Comparison of ENCODE assay signal across 18 cellular contexts in genomic region chr19:2443785-2444182, GRCh38. TPM values are rescaled to one million over a fixed set of nuclear protein-coding genes. Genes with fewer than 3 reads are reported as not detected.
A peak's percentile ranks its signal among the peaks of the same experiment; 100 is the strongest.
DNase-seq lines count a peak whose midpoint lies in the region; ATAC-seq, FAIRE-seq and TF ChIP-seq lines count a peak whose summit lies in the region.
"Had no signal": no experiment of that assay in that cellular context is flagged by ENCODE, and none has a peak within 500 bp of the region (broad histone marks: within the 10 kb centered on the region; RNA-seq: fewer than 3 reads in every experiment).

No MANE protein-coding gene starts in this region.

- H3K9me3 ChIP-seq in BLaER1: no peaks in the 10 kb centered on the region
- H3K9me3 ChIP-seq in HEK293 (ENCODE audit: control insufficient read depth, insufficient read depth, low read depth, low read length): no peaks in the 10 kb centered on the region
- H3K9me3 ChIP-seq in GM12878 (replicated peaks; ENCODE audit: control insufficient read depth, insufficient read depth, low read length): no peaks in the 10 kb centered on the region
- no peaks in the 10 kb centered on the region for H3K9me3 ChIP-seq in trophoblast cell (ENCODE audit: insufficient read depth, low read depth, low read length)
- no peaks in the 10 kb centered on the region for H3K9me3 ChIP-seq in OCI-LY7 (ENCODE audit: low read length)
- H3K9me3 ChIP-seq: BLaER1 treated with 17β-estradiol and CSF1 and Interleukin-3, amounts not matched to agents 10 nM and 100 nM had no signal

- no peak overlapping the region for H2AFZ ChIP-seq in GM12878 (ENCODE audit: control insufficient read depth, low read depth, low read length)
- no peak overlapping the region for H2AFZ ChIP-seq in trophoblast cell (ENCODE audit: insufficient read depth, low read length, poor library complexity)
- H2AFZ ChIP-seq in OCI-LY7 (ENCODE audit: low read length): no peak overlapping the region
- H2AFZ ChIP-seq: GM23248 had no signal

- no peak for ATAC-seq in GM12878
- ATAC-seq: HepG2 had no signal

- H3K27me3 ChIP-seq in BLaER1 (no peaks in the 10 kb centered on the region), GM12878 (replicated peaks in 1 of 2; ENCODE audit: control insufficient read depth in 2 of 2, insufficient read depth in 2 of 2, low read length in 1 of 2) (no peaks in the 10 kb centered on the region), trophoblast cell (ENCODE audit: insufficient read depth, low read length) (no peaks in the 10 kb centered on the region)
- H3K27me3 ChIP-seq: BLaER1 treated with 17β-estradiol and CSF1 and Interleukin-3, amounts not matched to agents 10 nM and 100 nM had no signal

- in situ Hi-C loops in GM12878 (cut with MboI): no loop called here

- no peaks in the 10 kb centered on the region for H3K9me2 ChIP-seq in OCI-LY7 (ENCODE audit: insufficient read depth, low read length)

- H3K4ac ChIP-seq in trophoblast cell (ENCODE audit: low read depth, low read length): peak overlapping the region; percentile 3

- no peak overlapping the region for H4K91ac ChIP-seq in trophoblast cell (ENCODE audit: low read depth, low read length)

- TF ChIP-seq CTCF in HEK293 (tag by site-specific recombination; IDR thresholded peaks at IDR 0.05) (no peak), GM12878 (IDR thresholded peaks at IDR 0.05 in 2 of 3, conservative IDR thresholded peaks at IDR 0.05 in 1 of 3; ENCODE audit: control insufficient read depth in 2 of 3, extremely low read depth in 1 of 3, insufficient read depth in 1 of 3, low read depth in 3 of 3, low read length in 3 of 3) (no peak), OCI-LY7 (conservative IDR thresholded peaks at IDR 0.05; ENCODE audit: low read length) (no peak)

- no peak overlapping the region for H2BK120ac ChIP-seq in trophoblast cell (ENCODE audit: insufficient read depth, low read length, poor library complexity)

- H3K79me2 ChIP-seq in GM12878 (ENCODE audit: control insufficient read depth, insufficient read depth, low read length): peaks cover 27% of the 10 kb centered on the region
- H3K79me2 ChIP-seq in trophoblast cell (ENCODE audit: control insufficient read depth, insufficient read depth, low read length, poor library complexity): peaks cover 12% of the 10 kb centered on the region
- peaks cover 42% of the 10 kb centered on the region for H3K79me2 ChIP-seq in OCI-LY7 (ENCODE audit: insufficient read depth, low read depth, low read length)

- H3K4me3 ChIP-seq in BLaER1: no peak overlapping the region
- H3K4me3 ChIP-seq in HEK293 (ENCODE audit: low read depth, low read length): no peak overlapping the region
- H3K4me3 ChIP-seq in GM12878: no peak overlapping the region
- no peak overlapping the region for H3K4me3 ChIP-seq in trophoblast cell (ENCODE audit: low read depth, low read length)
- no peak overlapping the region for H3K4me3 ChIP-seq in OCI-LY7 (ENCODE audit: low read depth, low read length, poor library complexity, severe bottlenecking)
- H3K4me3 ChIP-seq: BLaER1 treated with 17β-estradiol and CSF1 and Interleukin-3, amounts not matched to agents 10 nM and 100 nM; GM23248 had no signal

- WGBS in GM12878 (ENCODE audit: insufficient coverage, insufficient replicate concordance, low lambda C conversion rate, missing lambda C conversion rate): 95% methylated on average over 17 of the region's 17 CpGs
- no CpG with 5 or more reads among the region's 17 CpGs for WGBS in trophoblast cell (ENCODE audit: extremely low coverage, insufficient coverage, insufficient read length)

- no peak overlapping the region for H4K8ac ChIP-seq in trophoblast cell (ENCODE audit: low read depth, low read length)

- SMC1A ChIA-PET in GM12878 (lab: Charles Lee; ENCODE audit: uncharacterized antibody, unreplicated experiment): no interaction called here

- H3K36me3 ChIP-seq in BLaER1: peaks cover 64% of the 10 kb centered on the region
- peaks cover 10 to 69% of the 10 kb centered on the region in 2 experiments; a peak in 2 of 3 replicates for H3K36me3 ChIP-seq in HEK293 (ENCODE audit: control insufficient read depth in 2 of 2, insufficient read depth in 1 of 2, low read length in 2 of 2)
- H3K36me3 ChIP-seq in GM12878 (ENCODE audit: control insufficient read depth in 2 of 2, insufficient read depth in 2 of 2, low read length in 1 of 2): peaks cover 16 to 39% of the 10 kb centered on the region in 2 experiments
- peaks cover 59 to 65% of the 10 kb centered on the region in 2 experiments for H3K36me3 ChIP-seq in trophoblast cell (ENCODE audit: control insufficient read depth in 1 of 2, insufficient read depth in 2 of 2, low read length in 2 of 2)
- peaks cover 74% of the 10 kb centered on the region for H3K36me3 ChIP-seq in OCI-LY7 (ENCODE audit: insufficient read depth, low read length)

- no peak for TF ChIP-seq RAD21 in GM12878 (IDR thresholded peaks at IDR 0.05; ENCODE audit: insufficient read depth, low read depth, low read length)

- H4K12ac ChIP-seq in trophoblast cell (ENCODE audit: low read depth, low read length): no peak overlapping the region

- H2AK5ac ChIP-seq in trophoblast cell (ENCODE audit: low read length): no peak overlapping the region

- BruUV-seq in GM12878 (replicated peaks; lab: Mats Ljungman, UMichigan) (TSS peak; percentile 38), OCI-LY7 (replicated peaks; lab: Mats Ljungman, UMichigan) (no TSS peak)

- H3K79me1 ChIP-seq in trophoblast cell (ENCODE audit: low read length): no peaks in the 10 kb centered on the region

- TF ChIP-seq EP300 in GM12878 (IDR thresholded peaks at IDR 0.05; ENCODE audit: borderline replicate concordance in 1 of 2, control insufficient read depth in 1 of 2, low read depth in 2 of 2, low read length in 2 of 2): no peak

- RAD21 ChIA-PET in GM12878 (lab: Charles Lee; ENCODE audit: unreplicated experiment): no interaction called here

- H3K27ac ChIP-seq in BLaER1: peak overlapping the region; percentile 72; the same call in 1 of the 2 replicates
- no peak overlapping the region for H3K27ac ChIP-seq in HEK293 (ENCODE audit: extremely low read depth, low read depth, low read length)
- no peak overlapping the region for H3K27ac ChIP-seq in GM12878 (ENCODE audit: control insufficient read depth, insufficient read depth)
- H3K27ac ChIP-seq in trophoblast cell (ENCODE audit: low read depth, low read length): no peak overlapping the region
- no peak overlapping the region for H3K27ac ChIP-seq in OCI-LY7 (ENCODE audit: low read depth, low read length, poor library complexity, severe bottlenecking)
- H3K27ac ChIP-seq: GM23248 had no signal

- no peak for FAIRE-seq in GM12878 (lab: Jason Lieb, UNC)
- FAIRE-seq: GM12891, H54, HepG2, HTR-8/SVneo had no signal

- CTCF ChIA-PET in HEK293 (lab: Yijun Ruan, JAX) (interaction anchor here (0.6 to 0.7 kb wide), 2 partner anchors 193 to 205 kb away, joined by 3 to 4 read pairs; no protein-coding TSS in a partner anchor), GM12878 (lab: Yijun Ruan, JAX) (interaction anchor here (0.5 to 1.0 kb wide), 2 partner anchors 11 to 168 kb away, joined by 3 to 4 read pairs; no protein-coding TSS in a partner anchor), OCI-LY7 (lab: Charles Lee; ENCODE audit: unreplicated experiment) (interaction anchor here (0.6 kb wide), 1 partner anchor 1413 kb away, joined by 3 read pairs; no protein-coding TSS in a partner anchor)

- DNase-seq in GM12878 (ENCODE audit: low read depth, low spot score) (no peak), trophoblast cell (no peak), OCI-LY7 (ENCODE audit: low spot score) (no peak), NK-92 (lab: John Stamatoyannopoulos, UW; ENCODE audit: unreplicated experiment) (no peak), Kasumi-1 (lab: John Stamatoyannopoulos, UW) (no peak)
- DNase-seq: 8988T; AML-193; Calu3; CD4-positive, alpha-beta T cell; DMS 273 treated with DMSO at 0.1 percent for 48 hours; GM23248 had no signal

- no peak overlapping the region for H3K23ac ChIP-seq in trophoblast cell (ENCODE audit: low read length)

- H2BK5ac ChIP-seq in trophoblast cell (ENCODE audit: low read depth, low read length, poor library complexity): no peak overlapping the region

- H3K14ac ChIP-seq in trophoblast cell (ENCODE audit: low read length): no peak overlapping the region

- POLR2A ChIA-PET in HEK293 (lab: Yijun Ruan, JAX): interaction anchor here (2.1 kb wide), 1 partner anchor 32 kb away, joined by 7 read pairs; the partner anchor contains the start of gene GADD45B
- POLR2A ChIA-PET in GM12878 (lab: Charles Lee): interaction anchor here (0.6 to 0.8 kb wide), 2 partner anchors 13 to 28 kb away, joined by 3 to 7 read pairs; partner anchors contain the start of gene LMNB2
- POLR2A ChIA-PET in OCI-LY7 (lab: Charles Lee): interaction anchor here (0.6 kb wide), 1 partner anchor 10 kb away, joined by 3 read pairs; no protein-coding TSS in a partner anchor

- H4K20me1 ChIP-seq in BLaER1 (peaks cover 87% of the 10 kb centered on the region), GM12878 (ENCODE audit: control insufficient read depth, insufficient read depth) (no peaks in the 10 kb centered on the region), OCI-LY7 (ENCODE audit: insufficient read depth, low read length) (peaks cover 1% of the 10 kb centered on the region; the same call in 1 of the 2 replicates)

- H3K9ac ChIP-seq in BLaER1 (no peak overlapping the region), GM12878 (ENCODE audit: control insufficient read depth, insufficient read depth, low read length) (no peak overlapping the region), trophoblast cell (ENCODE audit: low read length) (no peak overlapping the region)
- H3K9ac ChIP-seq: GM23248 had no signal

- no peak for TF ChIP-seq POLR2A in GM12878 (IDR thresholded peaks at IDR 0.05; ENCODE audit: low read depth, low read length)

- intact Hi-C loops in GM12878 (cut with micrococcal nuclease; ENCODE audit: unreplicated experiment) (no loop called here), OCI-LY7 (cut with micrococcal nuclease; ENCODE audit: unreplicated experiment) (no loop called here)

- H2BK12ac ChIP-seq in trophoblast cell (ENCODE audit: low read length): no peak overlapping the region

- no peak overlapping the region for H3K18ac ChIP-seq in trophoblast cell (ENCODE audit: low read length)

- H3K4me2 ChIP-seq in BLaER1: no peak overlapping the region
- H3K4me2 ChIP-seq in GM12878 (ENCODE audit: control insufficient read depth, insufficient read depth): no peak overlapping the region
- no peak overlapping the region for H3K4me2 ChIP-seq in trophoblast cell (ENCODE audit: low read length)
- H3K4me2 ChIP-seq in OCI-LY7 (ENCODE audit: low read length): no peak overlapping the region

- H3K4me1 ChIP-seq in BLaER1 (peaks cover 40% of the 10 kb centered on the region), HEK293 (ENCODE audit: control insufficient read depth, insufficient read depth, low read length) (no peaks in the 10 kb centered on the region), GM12878 (ENCODE audit: control insufficient read depth, insufficient read depth, low read length) (peaks cover 11% of the 10 kb centered on the region; the same call in 1 of the 2 replicates), trophoblast cell (ENCODE audit: control insufficient read depth in 1 of 2, insufficient read depth in 2 of 2, low read length in 2 of 2) (no peaks in the 10 kb centered on the region), OCI-LY7 (ENCODE audit: insufficient read depth, low read length, poor library complexity, severe bottlenecking) (peaks cover 19% of the 10 kb centered on the region)

RNA-seq across cellular contexts. Expression of gene LMNB2, which starts 13.0 kb away (rescaled TPM):
- total RNA-seq in GM12878 (2013; cell fraction: nucleolus; rRNA removed): 39.2 and 49.9 TPM in 2 replicates
- total RNA-seq in GM12878 (2014; rRNA removed): 98.7 and 107 TPM in 2 replicates
- 63.4 and 66.4 TPM in 2 replicates for total RNA-seq in GM12878 (2014; rRNA removed; fragmentation: Illumina TruSeq; extraction: Trizol)
- total RNA-seq in GM12878 (2021): 117 and 118 TPM in 2 replicates
- 34.0 TPM for polyA plus RNA-seq in GM12878 (2011; ENCODE audit: low read depth)
- 62.9 and 98.1 TPM in 2 replicates for polyA plus RNA-seq in GM12878 (2011; rRNA removed)
- polyA plus RNA-seq in GM12878 (2011; cell fraction: cytosol; rRNA removed): 131 and 153 TPM in 2 replicates
- 89.5 and 121 TPM in 2 replicates for polyA plus RNA-seq in GM12878 (2011; cell fraction: nucleus; rRNA removed)
- polyA plus RNA-seq in GM12878 (2012): 45.1 and 51.1 TPM in 2 replicates
- polyA plus RNA-seq in GM12878 (2014; fragmentation: Illumina TruSeq; extraction: Trizol): 80.1 and 121 TPM in 2 replicates
- polyA plus RNA-seq in GM12878 (2014; fragmentation: Nextera tagmentation; extraction: Ambion mirVana): 1 to 10 TPM in 1 of 2 experiments, under 1 TPM in 1; 0.61 to 1.9 TPM
- 94.8 and 108 TPM in 2 replicates for polyA plus RNA-seq in GM12878 (2014; rRNA removed)
- polyA plus RNA-seq in GM12878 (2016; fragmentation: Nextera tagmentation; extraction: Ambion mirVana): 10 to 100 TPM; 10.4 to 47.3 TPM
- polyA minus RNA-seq in GM12878 (2011; rRNA and poly(A)+ RNA removed): 61.8 and 93.7 TPM in 2 replicates
- polyA minus RNA-seq in GM12878 (2011; cell fraction: cytosol; rRNA and poly(A)+ RNA removed): 29.2 and 34.9 TPM in 2 replicates
- 14.7 and 19.8 TPM in 2 replicates for polyA minus RNA-seq in GM12878 (2011; cell fraction: nucleus; rRNA and poly(A)+ RNA removed)
- 103 and 105 TPM in 2 replicates for polyA plus RNA-seq in trophoblast cell (2013)
- 141 and 150 TPM in 2 replicates for total RNA-seq in OCI-LY7 (2014; rRNA removed; shearing (Covaris generic))
- total RNA-seq in OCI-LY7 (2022): 113 and 117 TPM in 2 replicates

RNA-seq across cellular contexts. Expression of gene TIMM13, which starts 16.4 kb away (rescaled TPM):
- 59.7 and 74.3 TPM in 2 replicates for total RNA-seq in GM12878 (2013; cell fraction: nucleolus; rRNA removed)
- 69.5 and 80.8 TPM in 2 replicates for total RNA-seq in GM12878 (2014; rRNA removed)
- total RNA-seq in GM12878 (2014; rRNA removed; fragmentation: Illumina TruSeq; extraction: Trizol): 28.3 and 34.4 TPM in 2 replicates
- 151 and 160 TPM in 2 replicates for total RNA-seq in GM12878 (2021)
- polyA plus RNA-seq in GM12878 (2011; ENCODE audit: low read depth): 23.9 TPM
- polyA plus RNA-seq in GM12878 (2011; rRNA removed): 17.1 and 38.9 TPM in 2 replicates
- polyA plus RNA-seq in GM12878 (2011; cell fraction: cytosol; rRNA removed): 74.2 and 137 TPM in 2 replicates
- polyA plus RNA-seq in GM12878 (2011; cell fraction: nucleus; rRNA removed): 67.2 and 71.6 TPM in 2 replicates
- polyA plus RNA-seq in GM12878 (2012): 48.0 and 50.4 TPM in 2 replicates
- 1.6 and 9.9 TPM in 2 replicates for polyA plus RNA-seq in GM12878 (2014; fragmentation: Illumina TruSeq; extraction: Trizol)
- 10 to 100 TPM; 17.9 to 46.3 TPM for polyA plus RNA-seq in GM12878 (2014; fragmentation: Nextera tagmentation; extraction: Ambion mirVana)
- polyA plus RNA-seq in GM12878 (2014; rRNA removed): 82.1 and 111 TPM in 2 replicates
- polyA plus RNA-seq in GM12878 (2016; fragmentation: Nextera tagmentation; extraction: Ambion mirVana): 100 to 1,000 TPM; 200 to 205 TPM
- polyA minus RNA-seq in GM12878 (2011; rRNA and poly(A)+ RNA removed): 5.5 and 23.9 TPM in 2 replicates
- polyA minus RNA-seq in GM12878 (2011; cell fraction: cytosol; rRNA and poly(A)+ RNA removed): 18.7 and 24.1 TPM in 2 replicates
- polyA minus RNA-seq in GM12878 (2011; cell fraction: nucleus; rRNA and poly(A)+ RNA removed): 9.9 and 18.2 TPM in 2 replicates
- polyA plus RNA-seq in trophoblast cell (2013): 79.5 and 82.1 TPM in 2 replicates
- total RNA-seq in OCI-LY7 (2014; rRNA removed; shearing (Covaris generic)): 55.4 and 60.0 TPM in 2 replicates
- total RNA-seq in OCI-LY7 (2022): 95.3 and 120 TPM in 2 replicates

RNA-seq across cellular contexts. Expression of gene GADD45B, which starts 32.1 kb away (rescaled TPM):
- 313 and 319 TPM in 2 replicates for total RNA-seq in GM12878 (2013; cell fraction: nucleolus; rRNA removed)
- total RNA-seq in GM12878 (2014; rRNA removed): 89.5 and 97.3 TPM in 2 replicates
- 51.1 and 53.5 TPM in 2 replicates for total RNA-seq in GM12878 (2014; rRNA removed; fragmentation: Illumina TruSeq; extraction: Trizol)
- total RNA-seq in GM12878 (2021): 101 and 104 TPM in 2 replicates
- polyA plus RNA-seq in GM12878 (2011; ENCODE audit: low read depth): 59.9 TPM
- polyA plus RNA-seq in GM12878 (2011; rRNA removed): 112 and 180 TPM in 2 replicates
- 262 and 293 TPM in 2 replicates for polyA plus RNA-seq in GM12878 (2011; cell fraction: cytosol; rRNA removed)
- 355 and 391 TPM in 2 replicates for polyA plus RNA-seq in GM12878 (2011; cell fraction: nucleus; rRNA removed)
- polyA plus RNA-seq in GM12878 (2012): 129 and 137 TPM in 2 replicates
- 12.4 and 33.7 TPM in 2 replicates for polyA plus RNA-seq in GM12878 (2014; fragmentation: Illumina TruSeq; extraction: Trizol)
- 10 to 100 TPM in 1 of 2 experiments, 1 to 10 TPM in 1; 2.4 to 10.5 TPM for polyA plus RNA-seq in GM12878 (2014; fragmentation: Nextera tagmentation; extraction: Ambion mirVana)
- polyA plus RNA-seq in GM12878 (2014; rRNA removed): 150 and 165 TPM in 2 replicates
- polyA plus RNA-seq in GM12878 (2016; fragmentation: Nextera tagmentation; extraction: Ambion mirVana): 100 to 1,000 TPM in 1 of 2 experiments, 10 to 100 TPM in 1; 92.7 to 106 TPM
- polyA minus RNA-seq in GM12878 (2011; rRNA and poly(A)+ RNA removed): 93.1 and 170 TPM in 2 replicates
- 64.0 and 71.2 TPM in 2 replicates for polyA minus RNA-seq in GM12878 (2011; cell fraction: cytosol; rRNA and poly(A)+ RNA removed)
- polyA minus RNA-seq in GM12878 (2011; cell fraction: nucleus; rRNA and poly(A)+ RNA removed): 216 and 321 TPM in 2 replicates
- polyA plus RNA-seq in trophoblast cell (2013): 89.4 and 93.2 TPM in 2 replicates
- total RNA-seq in OCI-LY7 (2014; rRNA removed; shearing (Covaris generic)): 98.4 and 102 TPM in 2 replicates
- total RNA-seq in OCI-LY7 (2022): 36.5 and 40.5 TPM in 2 replicates
